17 cellular contexts compared by ENCODE assay signal in genomic region chr6:108652375-108652774, GRCh38.
DNase-seq lines count a peak whose midpoint lies in the region; TF ChIP-seq lines count a peak whose summit lies in the region.
"Had no signal": no experiment of that assay in that cellular context is flagged by ENCODE, and none has a peak within 500 bp of the region (broad histone marks: within the 10 kb centered on the region; RNA-seq: fewer than 3 reads in every experiment).

No MANE protein-coding gene starts in this region.

- TF ChIP-seq CTCF in dorsolateral prefrontal cortex (IDR thresholded peaks at IDR 0.05 in 54 of 56, conservative IDR thresholded peaks at IDR 0.05 in 2 of 56; ENCODE audit: low read depth in 1 of 56, partially characterized antibody in 56 of 56), result no peak
- TF ChIP-seq CTCF in nephron (IDR thresholded peaks at IDR 0.05; ENCODE audit: unreplicated experiment in 3 of 3), result no peak
- no peak for TF ChIP-seq CTCF in tibial artery (IDR thresholded peaks at IDR 0.05)

- H3K9me3 Mint-ChIP-seq in nephron, result no peaks in the 10 kb centered on the region
- H3K9me3 Mint-ChIP-seq in CD8-positive, alpha-beta memory T cell, result no peaks in the 10 kb centered on the region
- H3K9me3 Mint-ChIP-seq: activated T-cell treated with anti-CD3 and anti-CD28 coated beads, Interleukin-2, amount 50 U/mL, for 4 hours; endodermal cell; H9; stimulated activated memory B cell treated with anti-CD40 and anti-IgM and Interleukin-4, amounts not matched to agents 10 μg/mL and 1 μg/mL and 100 μg/mL, for 72 hours; T-cell had no signal

- intact Hi-C loops in dorsolateral prefrontal cortex (cut with DNase I) (loop anchor here in 1 of 2 donors (10.0 kb wide), 1 partner anchor 68 kb away; no protein-coding TSS in a partner anchor), tibial artery (cut with DNase I; ENCODE audit: low total_unique reads) (loop anchor here (10.0 kb wide), 1 partner anchor 48 kb away; no protein-coding TSS in a partner anchor)

- H3K9me3 ChIP-seq in SJSA1 (replicated peaks) (no peaks in the 10 kb centered on the region), tibial artery (no peaks in the 10 kb centered on the region)
- no peaks in the 10 kb centered on the region for H3K9me3 ChIP-seq in CD8-positive, alpha-beta memory T cell (ENCODE audit: low read length)
- H3K9me3 ChIP-seq: pancreas had no signal

- no peak overlapping the region for H3K4me3 Mint-ChIP-seq in nephron
- peak overlapping the region in 1 of 7 donors; percentile 5 for H3K4me3 Mint-ChIP-seq in CD8-positive, alpha-beta memory T cell
- H3K4me3 Mint-ChIP-seq: activated CD4-positive, alpha-beta T cell treated with anti-CD3 and anti-CD28 coated beads for 36 hours; activated T-cell treated with anti-CD3 and anti-CD28 coated beads, Interleukin-2, amount 50 U/mL, for 4 hours; endodermal cell; H9; stimulated activated memory B cell treated with anti-CD40 and anti-IgM and Interleukin-4, amounts not matched to agents 10 μg/mL and 1 μg/mL and 100 μg/mL, for 72 hours; T-cell had no signal

- no peak overlapping the region for H3K4me3 ChIP-seq in SJSA1
- no peak overlapping the region for H3K4me3 ChIP-seq in dorsolateral prefrontal cortex
- H3K4me3 ChIP-seq in tibial artery, result no peak overlapping the region
- no peak overlapping the region for H3K4me3 ChIP-seq in CD8-positive, alpha-beta memory T cell (ENCODE audit: low read length)
- H3K4me3 ChIP-seq: pancreas had no signal

- no peaks in the 10 kb centered on the region for H3K27me3 Mint-ChIP-seq in nephron (ENCODE audit: low read depth)
- no peaks in the 10 kb centered on the region for H3K27me3 Mint-ChIP-seq in CD8-positive, alpha-beta memory T cell
- H3K27me3 Mint-ChIP-seq: activated CD4-positive, alpha-beta T cell treated with anti-CD3 and anti-CD28 coated beads for 36 hours; stimulated activated memory B cell treated with anti-CD40 and anti-IgM and Interleukin-4, amounts not matched to agents 10 μg/mL and 1 μg/mL and 100 μg/mL, for 72 hours; T-cell had no signal

- POLR2A ChIA-PET in CD8-positive, alpha-beta memory T cell (lab: Charles Lee), result no interaction called here

- 0 out of 2 replicates have a peak overlapping the region, but pooled peaks have one; percentile 60 for H3K27ac ChIP-seq in SJSA1
- H3K27ac ChIP-seq in dorsolateral prefrontal cortex, result peak overlapping the region in 30 of 59 donors; percentile 3 to 78 (median 44)
- peak overlapping the region; percentile 80 to 85 for H3K27ac ChIP-seq in tibial artery
- no peak overlapping the region for H3K27ac ChIP-seq in CD8-positive, alpha-beta memory T cell (ENCODE audit: low read depth, low read length)
- H3K27ac ChIP-seq: HL-60 had no signal

- peak overlapping the region in 2 of 3 experiments; percentile 91 to 98 for H3K27ac Mint-ChIP-seq in nephron
- peak overlapping the region in 1 of 8 donors; percentile 14 for H3K27ac Mint-ChIP-seq in CD8-positive, alpha-beta memory T cell
- H3K27ac Mint-ChIP-seq: activated CD4-positive, alpha-beta T cell treated with anti-CD3 and anti-CD28 coated beads for 36 hours; endodermal cell; H9; stimulated activated memory B cell treated with anti-CD40 and anti-IgM and Interleukin-4, amounts not matched to agents 10 μg/mL and 1 μg/mL and 100 μg/mL, for 72 hours; T-cell had no signal

- CTCF ChIA-PET in CD8-positive, alpha-beta memory T cell (lab: Charles Lee), result interaction anchor here (1.2 kb wide), 1 partner anchor 75 kb away, joined by 3 read pairs; no protein-coding TSS in a partner anchor

- H3K27me3 ChIP-seq in SJSA1 (replicated peaks), result no peaks in the 10 kb centered on the region
- no peaks in the 10 kb centered on the region for H3K27me3 ChIP-seq in dorsolateral prefrontal cortex
- H3K27me3 ChIP-seq in tibial artery, result no peaks in the 10 kb centered on the region
- no peaks in the 10 kb centered on the region for H3K27me3 ChIP-seq in CD8-positive, alpha-beta memory T cell (ENCODE audit: insufficient read depth, low read length, poor library complexity, severe bottlenecking)
- H3K27me3 ChIP-seq: pancreas had no signal

- peaks cover 6% of the 10 kb centered on the region for H3K36me3 Mint-ChIP-seq in nephron (ENCODE audit: low read depth)
- H3K36me3 Mint-ChIP-seq in CD8-positive, alpha-beta memory T cell, result peaks cover 0 to 13% (median 3%) of the 10 kb centered on the region in 3 donors

- DNase-seq in SJSA1 (ENCODE audit: low read depth in 1 of 2, low spot score in 2 of 2) (no peak), dorsolateral prefrontal cortex (no peak), tibial artery (no peak), cerebellar cortex (ENCODE audit: low spot score) (no peak)
- no peak for DNase-seq in stimulated activated CD4-positive, alpha-beta T cell treated with anti-CD3 and anti-CD28 coated beads, Interleukin-4, amount 100 ng/mL, for 1 hour
- DNase-seq in CD8-positive, alpha-beta memory T cell, result no peak
- DNase-seq: activated CD4-positive, alpha-beta T cell treated with anti-CD3 and anti-CD28 coated beads for 36 hours; activated T-cell treated with anti-CD3 and anti-CD28 coated beads, Interleukin-2, amount 50 U/mL, for 4 hours; anterior cingulate cortex; endodermal cell; H9; head of caudate nucleus; T-cell had no signal

- H3K4me1 Mint-ChIP-seq in nephron, result peaks cover 90% of the 10 kb centered on the region
- H3K4me1 Mint-ChIP-seq in CD8-positive, alpha-beta memory T cell, result peaks cover 65 to 92% (median 70%) of the 10 kb centered on the region in 3 donors

- no peaks in the 10 kb centered on the region; the same call in 1 of the 2 replicates for H3K36me3 ChIP-seq in SJSA1
- H3K36me3 ChIP-seq in tibial artery, result no peaks in the 10 kb centered on the region
- no peaks in the 10 kb centered on the region for H3K36me3 ChIP-seq in CD8-positive, alpha-beta memory T cell (ENCODE audit: insufficient read depth, low read length)

- peaks cover 60% of the 10 kb centered on the region for H3K4me1 ChIP-seq in SJSA1 (replicated peaks)
- H3K4me1 ChIP-seq in tibial artery, result peaks cover 0 to 100% (median 84%) of the 10 kb centered on the region in 4 donors
- H3K4me1 ChIP-seq in CD8-positive, alpha-beta memory T cell (ENCODE audit: insufficient read depth, low read length), result peaks cover 6% of the 10 kb centered on the region
